ENCODE assay signal across 21 cellular contexts in genomic region chr17:63412234-63412633, GRCh38. TPM values are rescaled to one million over a fixed set of nuclear protein-coding genes. Genes with fewer than 3 reads are reported as not detected.
DNase-seq lines count a peak whose midpoint lies in the region; TF ChIP-seq lines count a peak whose summit lies in the region.
"Had no signal": no experiment of that assay in that cellular context is flagged by ENCODE, and none has a peak within 500 bp of the region (broad histone marks: within the 10 kb centered on the region; RNA-seq: fewer than 3 reads in every experiment).

No MANE protein-coding gene starts in this region.

- DNase-seq in AG04450 (ENCODE audit: low read depth, low spot score) (no peak), SK-N-DZ (ENCODE audit: low spot score) (peak; percentile 80), glutamatergic neuron (no peak), SKM-1 treated with dmso at 0.1 percent for 144 hours (lab: John Stamatoyannopoulos, UW; ENCODE audit: unreplicated experiment) (no peak), NCI-H1417 treated with DMSO at 0.1 percent for 48 hours (lab: John Stamatoyannopoulos, UW) (no peak), SIG-M5 (lab: John Stamatoyannopoulos, UW) (no peak)
- no peak for DNase-seq in stimulated activated CD4-positive, alpha-beta T cell treated with anti-CD3 and anti-CD28 coated beads, Interleukin-15, amount 100 ng/mL, for 24 hours
- DNase-seq: 8988T; CD4-positive, alpha-beta T cell; CD8-positive, alpha-beta memory T cell; DMS 273 treated with DMSO at 0.1 percent for 48 hours; DMS79; EL; GDM1; GM23248; H7; HCEC 1CT had no signal

- peak overlapping the region; percentile 12 for H3K27ac ChIP-seq in AG04450 (ENCODE audit: low read depth, low read length)
- H3K27ac ChIP-seq: BLaER1 treated with 17β-estradiol and CSF1 and Interleukin-3, amounts not matched to agents 10 nM and 100 nM; GM23248 had no signal

- POLR2A ChIA-PET in AG04450 (lab: Yijun Ruan, JAX): no interaction called here

- no peak overlapping the region for H3K27ac Mint-ChIP-seq in glutamatergic neuron (ENCODE audit: unreplicated experiment)
- H3K27ac Mint-ChIP-seq: B cell; CD14-positive monocyte; CD4-positive, alpha-beta T cell had no signal

- CTCF ChIA-PET in AG04450 (lab: Charles Lee): no interaction called here

- H3K4me3 Mint-ChIP-seq in glutamatergic neuron (ENCODE audit: unreplicated experiment): peak overlapping the region; percentile 59
- H3K4me3 Mint-ChIP-seq: B cell; CD14-positive monocyte; CD4-positive, alpha-beta T cell; CD8-positive, alpha-beta memory T cell had no signal

- no peak for TF ChIP-seq CTCF in AG04450 (IDR thresholded peaks at IDR 0.05; ENCODE audit: low read depth, low read length)
- TF ChIP-seq CTCF in glutamatergic neuron (IDR thresholded peaks at IDR 0.05; ENCODE audit: partially characterized antibody, unreplicated experiment): no peak

- no peaks in the 10 kb centered on the region for H3K9me3 ChIP-seq in AG04450 (ENCODE audit: control insufficient read depth, insufficient read depth, low read length)
- H3K9me3 ChIP-seq: BLaER1 treated with 17β-estradiol and CSF1 and Interleukin-3, amounts not matched to agents 10 nM and 100 nM had no signal

- H3K36me3 Mint-ChIP-seq in glutamatergic neuron (ENCODE audit: unreplicated experiment): peaks cover 4% of the 10 kb centered on the region

- H3K9me3 Mint-ChIP-seq in glutamatergic neuron (ENCODE audit: unreplicated experiment): peaks cover 2% of the 10 kb centered on the region
- H3K9me3 Mint-ChIP-seq: CD14-positive monocyte; CD4-positive, alpha-beta T cell; CD8-positive, alpha-beta memory T cell had no signal

- H3K4me3 ChIP-seq in AG04450 (ENCODE audit: low read depth, low read length): no peak overlapping the region
- H3K4me3 ChIP-seq: BLaER1 treated with 17β-estradiol and CSF1 and Interleukin-3, amounts not matched to agents 10 nM and 100 nM; GM12878; GM23248 had no signal

- H3K27me3 ChIP-seq in AG04450 (ENCODE audit: control insufficient read depth, insufficient read depth, low read length): no peaks in the 10 kb centered on the region
- H3K27me3 ChIP-seq: BLaER1 treated with 17β-estradiol and CSF1 and Interleukin-3, amounts not matched to agents 10 nM and 100 nM had no signal

- H3K27me3 Mint-ChIP-seq in glutamatergic neuron (ENCODE audit: unreplicated experiment): peaks cover 5% of the 10 kb centered on the region
- H3K27me3 Mint-ChIP-seq: CD4-positive, alpha-beta T cell had no signal

- H3K4me1 Mint-ChIP-seq in glutamatergic neuron (ENCODE audit: low read depth, unreplicated experiment): no peaks in the 10 kb centered on the region
- H3K4me1 Mint-ChIP-seq: B cell; CD8-positive, alpha-beta memory T cell had no signal

RNA-seq across cellular contexts. Expression of gene CYB561, which starts 33.9 kb away (rescaled TPM):
- 4.9 and 5.3 TPM in 2 replicates for polyA plus RNA-seq in AG04450 (2011; rRNA removed)
- 7.1 and 10.7 TPM in 2 replicates for polyA minus RNA-seq in AG04450 (2011; rRNA and poly(A)+ RNA removed)
- 6.6 and 14.1 TPM in 2 replicates for polyA plus RNA-seq in SK-N-DZ (2014; cell fraction: cytosol; rRNA removed)
- polyA plus RNA-seq in SK-N-DZ (2014; cell fraction: nucleus; rRNA removed): 15.1 and 15.3 TPM in 2 replicates
- total RNA-seq in glutamatergic neuron (ENCODE audit: unreplicated experiment): 17.2 TPM
